31 cellular contexts compared by ENCODE assay signal in the genomic region with DNA sequence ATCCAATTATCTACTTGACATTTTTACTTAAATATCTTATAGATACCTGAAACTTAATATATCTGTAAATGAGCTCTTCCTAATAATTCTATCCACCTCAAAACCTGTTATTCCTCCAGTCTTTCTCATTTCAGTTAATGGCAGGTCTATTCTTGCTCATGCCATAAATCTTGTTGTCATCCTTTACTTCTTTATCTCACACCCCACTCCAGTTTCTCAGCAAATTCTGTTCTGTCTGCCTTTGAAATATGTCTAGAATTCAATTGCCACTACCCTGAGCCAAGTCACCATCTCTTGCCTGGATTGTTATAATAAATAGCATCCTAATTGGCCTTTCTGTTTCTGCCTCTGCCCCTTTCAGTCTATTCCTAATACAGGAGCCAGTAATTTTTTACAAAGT.
"Had no signal": no experiment of that assay in that cellular context is flagged by ENCODE, and none has a peak within 500 bp of the region (broad histone marks: within the 10 kb centered on the region; RNA-seq: fewer than 3 reads in every experiment).

No MANE protein-coding gene starts in this region.

- H3K4me1 ChIP-seq: Peyer's patch had no signal

- DNase-seq: activated CD4-positive, alpha-beta T cell treated with anti-CD3 and anti-CD28 coated beads, Interleukin-2, amount 10 ng/mL, durations not matched to agents 24 days and 14 days; activated CD4-positive, alpha-beta T cell treated with anti-CD3 and anti-CD28 coated beads, Interleukin-2, amount 50 U/mL, for 4 hours; activated CD8-positive, alpha-beta T cell treated with anti-CD3 and anti-CD28 coated beads for 36 hours; activated effector memory CD4-positive, alpha-beta T cell treated with anti-CD3 and anti-CD28 coated beads, Interleukin-2, amount 50 U/mL, for 16 hours; activated naive CD4-positive, alpha-beta T cell; activated naive CD4-positive, alpha-beta T cell treated with anti-CD3 and anti-CD28 coated beads, Interleukin-2, amount 50 U/mL, for 16 hours; activated naive CD8-positive, alpha-beta T cell treated with anti-CD3 and anti-CD28 coated beads for 36 hours; activated T-cell treated with anti-CD3 and anti-CD28 coated beads, Interleukin-2, amount 50 U/mL, for 1 hour; activated T-cell treated with anti-CD3 and anti-CD28 coated beads, Interleukin-2, amount 50 U/mL, for 72 hours; amniotic stem cell; aorta; brain microvascular endothelial cell; MM.1S; NCI-H1092 treated with DMSO at 0.1 percent for 48 hours; NCI-H1436; NCI-H1694; NCI-H1930; NCI-H2081 treated with DMSO at 0.1 percent for 48 hours; NCI-H2171 treated with DMSO at 0.1 percent for 48 hours; NCI-H345; NCI-H524 treated with DMSO at 0.1 percent for 48 hours; NCI-H748 treated with DMSO at 0.1 percent for 48 hours; NK-92 treated with Interleukin-12 subunit alpha and Interleukin-12 subunit beta, amount 100 ng/mL, for 24 hours; PC-3; Peyer's patch; RPMI8226; SIG-M5; T1000 had no signal

- H3K4me2 ChIP-seq: KMS-11 had no signal

- H3K27ac ChIP-seq: brain microvascular endothelial cell, KMS-11, Peyer's patch had no signal

- H3K4me3 ChIP-seq: Peyer's patch had no signal

- H3K9ac ChIP-seq: KMS-11 had no signal

- H3K27me3 ChIP-seq: brain microvascular endothelial cell, Peyer's patch had no signal

- ATAC-seq: activated CD8-positive, alpha-beta T cell treated with anti-CD3 and anti-CD28 coated beads for 36 hours; activated T-cell treated with anti-CD3 and anti-CD28 coated beads, Interleukin-2, amount 50 U/mL, for 72 hours; activated T-helper 17 cell treated with anti-CD3 and anti-CD28 coated beads, Interleukin-2, amount 50 U/mL, for 72 hours; PC-3; SK-N-SH treated with all-trans-retinoic acid at 6 μM for 48 hours had no signal

- H3K36me3 ChIP-seq: brain microvascular endothelial cell had no signal

- H3K9me3 ChIP-seq: Peyer's patch had no signal
